Comparison of ENCODE assay signal across 1 cellular context in genomic region chr19:45691516-45692186, GRCh38.
A peak's percentile ranks its signal among the peaks of the same experiment; 100 is the strongest.
TF ChIP-seq lines count a peak whose summit lies in the region.

SNRPD2 (minus strand) TSS chr19:45691953; CDS start chr19:45691888, 65 bp downstream.

TF ChIP-seq in SK-N-SH, 30 proteins besides CTCF, POLR2A, EP300 and RAD21 (continued from another document):
- TF ChIP-seq REST (IDR thresholded peaks at IDR 0.05; ENCODE audit: low read depth, low read length) (peak; percentile 67), RCOR1 (IDR thresholded peaks at IDR 0.05; ENCODE audit: low read length) (no peak), NRF1 (IDR thresholded peaks at IDR 0.05; ENCODE audit: low read depth, low read length) (peak; percentile 77), GATA2 (CRISPR knock-in tag; IDR thresholded peaks at IDR 0.05) (peak; percentile 50; the same call in 1 of the 2 replicates), GABPA (IDR thresholded peaks at IDR 0.05; ENCODE audit: low read depth) (peak; percentile 95), TAF1 (IDR thresholded peaks at IDR 0.05; ENCODE audit: borderline replicate concordance, low read depth, low read length) (peak; percentile 95), IRF3 (IDR thresholded peaks at IDR 0.05; ENCODE audit: low read depth, low read length) (no peak), YY1 (IDR thresholded peaks at IDR 0.05; ENCODE audit: low read depth) (no peak), RXRA (IDR thresholded peaks at IDR 0.05; ENCODE audit: borderline replicate concordance, low read depth) (no peak), TEAD4 (IDR thresholded peaks at IDR 0.05; ENCODE audit: borderline replicate concordance, insufficient read depth) (no peak), EZH2phosphoT487 (IDR thresholded peaks at IDR 0.05; ENCODE audit: borderline replicate concordance, low read depth) (no peak), TCF12 (IDR thresholded peaks at IDR 0.05) (no peak), NFIC (IDR thresholded peaks at IDR 0.05; ENCODE audit: borderline replicate concordance) (no peak), FOSL2 (IDR thresholded peaks at IDR 0.05; ENCODE audit: borderline replicate concordance, low read depth) (no peak)
